In genomic region chr9:96565684-96566360, GRCh38 we compare ENCODE assay signal across 8 cellular contexts. TPM values are rescaled to one million over a fixed set of nuclear protein-coding genes. Genes with fewer than 3 reads are reported as not detected.
DNase-seq lines count a peak whose midpoint lies in the region; ATAC-seq, FAIRE-seq and TF ChIP-seq lines count a peak whose summit lies in the region.

No MANE protein-coding gene starts in this region.

- no peaks in the 10 kb centered on the region for H3K9me3 Mint-ChIP-seq in Caco-2 (ENCODE audit: unreplicated experiment)

- TF ChIP-seq CTCF in Caco-2 (IDR thresholded peaks at IDR 0.05; ENCODE audit: insufficient read depth in 1 of 2, low read depth in 1 of 2, low read length in 1 of 2, severe bottlenecking in 1 of 2, unreplicated experiment in 1 of 2): no peak
- TF ChIP-seq CTCF in fibroblast of mammary gland (conservative IDR thresholded peaks at IDR 0.05; ENCODE audit: control insufficient read depth, insufficient read depth, low read depth, low read length): no peak
- TF ChIP-seq CTCF in pancreas (IDR thresholded peaks at IDR 0.05): no peak

- CTCF ChIA-PET in Caco-2 (lab: Charles Lee): interaction anchor here (0.7 to 1.6 kb wide), 4 partner anchors 46 to 238 kb away, joined by 3 to 4 read pairs (median 3); partner anchors contain the start of gene HABP4

- H3K36me3 Mint-ChIP-seq in Caco-2 (ENCODE audit: insufficient read depth, unreplicated experiment): peaks cover 51% of the 10 kb centered on the region

- TSS peak; percentile 38 for BruUV-seq in Caco-2 (replicated peaks; lab: Mats Ljungman, UMichigan)

- H3K27me3 ChIP-seq in Caco-2 (replicated peaks; ENCODE audit: control insufficient read depth, insufficient read depth, low read length) (no peaks in the 10 kb centered on the region), pancreas (no peaks in the 10 kb centered on the region)

- H3K27me3 Mint-ChIP-seq in Caco-2 (ENCODE audit: insufficient read depth, unreplicated experiment): no peaks in the 10 kb centered on the region

- H3K4me3 Mint-ChIP-seq in Caco-2 (ENCODE audit: unreplicated experiment): peak overlapping the region; percentile 74

- H3K27ac ChIP-seq in pancreas: peak overlapping the region; percentile 72 to 95 (median 93)

- intact Hi-C loops in Caco-2 (cut with micrococcal nuclease; ENCODE audit: unreplicated experiment): loop anchor here (1.0 to 2.0 kb wide), 5 partner anchors 8 to 146 kb away; partner anchors contain the start of genes CDC14B and HABP4
- intact Hi-C loops in pancreas (cut with DNase I): no loop called here

- no peaks in the 10 kb centered on the region; the same call in 1 of the 2 replicates for H3K36me3 ChIP-seq in Caco-2 (ENCODE audit: control insufficient read depth, insufficient read depth, low read length)
- H3K36me3 ChIP-seq in pancreas: peaks cover 0 to 13% (median 0%) of the 10 kb centered on the region in 3 donors

- H3K4me1 Mint-ChIP-seq in Caco-2 (ENCODE audit: low read depth, unreplicated experiment): peaks cover 26% of the 10 kb centered on the region

- no peaks in the 10 kb centered on the region for H3K9me3 ChIP-seq in Caco-2
- no peaks in the 10 kb centered on the region for H3K9me3 ChIP-seq in pancreas

- DNase-seq in Caco-2 (no peak), fibroblast of mammary gland (ENCODE audit: low read depth) (peak; percentile 46), pancreas (no peak), SIG-M5 (lab: John Stamatoyannopoulos, UW) (no peak), activated gamma-delta T cell treated with Interleukin-2 at 50 U/mL for 16 hours (no peak), NCI-H1105 treated with DMSO at 0.1 percent for 48 hours (lab: John Stamatoyannopoulos, UW) (no peak), COLO829 (ENCODE audit: low spot score) (no peak)

- ATAC-seq in SK-N-SH treated with all-trans-retinoic acid at 6 μM for 48 hours: peak; percentile 20; the same call in 1 of the 3 replicates
- ATAC-seq in pancreas: peak in 3 of 4 donors; percentile 24 to 36 (median 36)

- H3K27ac Mint-ChIP-seq in Caco-2 (ENCODE audit: unreplicated experiment): peak overlapping the region; percentile 85

- H3K4me1 ChIP-seq in Caco-2: peaks cover 49% of the 10 kb centered on the region
- peaks cover 4 to 19% (median 7%) of the 10 kb centered on the region in 3 donors for H3K4me1 ChIP-seq in pancreas

- H3K4me3 ChIP-seq in Caco-2 (ENCODE audit: low read depth, low read length): peak overlapping the region; percentile 83
- H3K4me3 ChIP-seq in fibroblast of mammary gland (ENCODE audit: control insufficient read depth, low read depth, low read length): peak overlapping the region; percentile 62
- peak overlapping the region; percentile 57 to 84 (median 70) for H3K4me3 ChIP-seq in pancreas

- no peak for FAIRE-seq in pancreas (lab: Jason Lieb, UNC)

- POLR2A ChIA-PET in Caco-2 (lab: Charles Lee): interaction anchor here (0.5 to 1.7 kb wide), 4 partner anchors 15 to 82 kb away, joined by 3 to 6 read pairs (median 4); no protein-coding TSS in a partner anchor

- WGBS in pancreas, 2 donors: 8 to 11% methylated on average over 7 of the region's 7 CpGs

TF ChIP-seq in SK-N-SH treated with all-trans-retinoic acid at 6 μM for 48 hours, 23 proteins besides CTCF, POLR2A, EP300 and RAD21:
- TF ChIP-seq TCF4 (CRISPR knock-in tag; IDR thresholded peaks at IDR 0.05; ENCODE audit: borderline replicate concordance) (no peak), ZNF8 (CRISPR knock-in tag; IDR thresholded peaks at IDR 0.05) (no peak), ZNF565 (CRISPR knock-in tag; conservative IDR thresholded peaks at IDR 0.05; ENCODE audit: low read depth) (no peak), ZFP30 (CRISPR knock-in tag; IDR thresholded peaks at IDR 0.05) (no peak), POU6F1 (CRISPR knock-in tag; IDR thresholded peaks at IDR 0.05; ENCODE audit: borderline replicate concordance, low read depth) (no peak), RARB (CRISPR knock-in tag; IDR thresholded peaks at IDR 0.05) (no peak), ZNF70 (CRISPR knock-in tag; IDR thresholded peaks at IDR 0.05) (no peak), CSRNP3 (CRISPR knock-in tag; IDR thresholded peaks at IDR 0.05) (no peak), ARNTL (CRISPR knock-in tag; IDR thresholded peaks at IDR 0.05; ENCODE audit: borderline replicate concordance, low read depth) (no peak)
TF ChIP-seq in SK-N-SH treated with all-trans-retinoic acid at 6 μM for 48 hours: peak in this region for 0.

RNA-seq across cellular contexts. Expression of gene CDC14B, which starts 53.8 kb away (rescaled TPM):
- total RNA-seq in Caco-2 (2022) (81.4 and 82.3 TPM in 2 replicates), pancreas (10 to 100 TPM in 5 of 6 donors, 1 to 10 TPM in 1; 8.2 to 19.3 (median 12.8) TPM)
- 1 to 10 TPM; 4.6 to 8.0 TPM for polyA plus RNA-seq in pancreas
